8 cellular contexts compared by ENCODE assay signal in genomic region chr12:57693659-57694458, GRCh38. TPM values are rescaled to one million over a fixed set of nuclear protein-coding genes. Genes with fewer than 3 reads are reported as not detected.
DNase-seq lines count a peak whose midpoint lies in the region; ATAC-seq and TF ChIP-seq lines count a peak whose summit lies in the region.

Gene OS9 (plus strand): TSS chr12:57694132. CDS start chr12:57694162, 30 bp downstream.

- H3K36me3 ChIP-seq in DND-41 (ENCODE audit: insufficient read depth, low read length) (peaks cover 29% of the 10 kb centered on the region), esophagus squamous epithelium (peaks cover 0 to 35% (median 15%) of the 10 kb centered on the region in 3 donors)

- H3K27me3 ChIP-seq in DND-41 (ENCODE audit: insufficient read depth, low read length, poor library complexity) (no peaks in the 10 kb centered on the region), esophagus squamous epithelium (peaks cover 0 to 3% (median 0%) of the 10 kb centered on the region in 4 donors)

- peak within 1 kb of the TSS; percentile 96 for H3K4me2 ChIP-seq in DND-41 (ENCODE audit: insufficient read depth, low read length)

- H2AFZ ChIP-seq in DND-41 (ENCODE audit: low read depth, low read length) = peak within 1 kb of the TSS; percentile 99

- H3K9ac ChIP-seq in DND-41 (ENCODE audit: low read depth, low read length) = peak within 1 kb of the TSS; percentile 74

- peak; percentile 98 for ATAC-seq in DND-41 (ENCODE audit: insufficient read depth, low read depth)
- ATAC-seq in GM21723 (IDR thresholded peaks at IDR 0.05; ENCODE audit: unreplicated experiment) = peak; percentile 98
- ATAC-seq in activated T-cell treated with anti-CD3 and anti-CD28 coated beads, Interleukin-2, amount 50 U/mL, for 4 hours = peak; percentile 96 to 98

- H3K4me1 Mint-ChIP-seq in activated T-cell treated with anti-CD3 and anti-CD28 coated beads, Interleukin-2, amount 50 U/mL, for 4 hours (ENCODE audit: low read depth) = peaks cover 4% of the 10 kb centered on the region

- H3K79me2 ChIP-seq in DND-41 (ENCODE audit: insufficient read depth, low read length) = peaks cover 19% of the 10 kb centered on the region

- H3K27ac ChIP-seq in DND-41 (ENCODE audit: low read length) (peak within 1 kb of the TSS; percentile 81), esophagus squamous epithelium (peak within 1 kb of the TSS; percentile 85 to 91 (median 88))

- intact Hi-C loops in esophagus squamous epithelium (cut with DNase I) = no loop called here

- no peaks in the 10 kb centered on the region for H3K9me3 Mint-ChIP-seq in activated T-cell treated with anti-CD3 and anti-CD28 coated beads, Interleukin-2, amount 50 U/mL, for 4 hours

- H4K20me1 ChIP-seq in DND-41 (ENCODE audit: insufficient read depth, low read length) = no peaks in the 10 kb centered on the region

- DNase-seq in DND-41 (peak; percentile 99), KG1 (lab: John Stamatoyannopoulos, UW) (peak; percentile 86), esophagus squamous epithelium (lab: John Stamatoyannopoulos, UW) (peak; percentile 92), myocyte (ENCODE audit: low read depth) (peak; percentile 100)
- DNase-seq in activated T-cell treated with anti-CD3 and anti-CD28 coated beads, Interleukin-2, amount 50 U/mL, for 4 hours = peak; percentile 90
- DNase-seq in stimulated activated CD8-positive, alpha-beta memory T cell treated with anti-CD3 and anti-CD28 coated beads, Interleukin-7, amount 100 ng/mL, for 48 hours (ENCODE audit: extremely low read depth in 1 of 2, low read depth in 1 of 2) = peak; percentile 80 to 97

- 0% methylated on average over 45 of the region's 45 CpGs for WGBS in esophagus squamous epithelium, 2 donors

- peak in 3 of 4 donors; percentile 24 to 81 (median 81) for TF ChIP-seq POLR2A in esophagus squamous epithelium (IDR thresholded peaks at IDR 0.05)

- TF ChIP-seq CTCF in DND-41 (IDR thresholded peaks at IDR 0.05; ENCODE audit: borderline replicate concordance, extremely low read depth, low read length, poor library complexity, severe bottlenecking) (peak; percentile 90), esophagus squamous epithelium (IDR thresholded peaks at IDR 0.05) (peak; percentile 66 to 93 (median 88))

- H3K4me1 ChIP-seq in DND-41 (ENCODE audit: insufficient read depth, low read length) = peaks cover 25% of the 10 kb centered on the region
- peaks cover 5 to 21% (median 11%) of the 10 kb centered on the region in 3 donors for H3K4me1 ChIP-seq in esophagus squamous epithelium

- H3K9me3 ChIP-seq in DND-41 (ENCODE audit: insufficient read depth, low read length, severe bottlenecking) = no peaks in the 10 kb centered on the region
- H3K9me3 ChIP-seq in esophagus squamous epithelium = no peaks in the 10 kb centered on the region

- no peak within 1 kb of the TSS for H3K4me3 Mint-ChIP-seq in activated T-cell treated with anti-CD3 and anti-CD28 coated beads, Interleukin-2, amount 50 U/mL, for 4 hours

- peaks cover 26% of the 10 kb centered on the region for H3K36me3 Mint-ChIP-seq in activated T-cell treated with anti-CD3 and anti-CD28 coated beads, Interleukin-2, amount 50 U/mL, for 4 hours (ENCODE audit: insufficient read depth)

- H3K4me3 ChIP-seq in DND-41 (ENCODE audit: low read depth in 1 of 2, low read length in 2 of 2) (peak within 1 kb of the TSS; percentile 76 to 89; a peak in 3 of 4 replicates), esophagus squamous epithelium (peak within 1 kb of the TSS; percentile 77 to 96 (median 84))

- H3K27me3 Mint-ChIP-seq in activated T-cell treated with anti-CD3 and anti-CD28 coated beads, Interleukin-2, amount 50 U/mL, for 4 hours (ENCODE audit: low read depth) = peaks cover 13% of the 10 kb centered on the region

TF ChIP-seq in PFSK-1, 5 proteins besides CTCF, POLR2A, EP300 and RAD21:
- TF ChIP-seq REST (IDR thresholded peaks at IDR 0.05; ENCODE audit: insufficient read depth in 1 of 2, low read depth in 2 of 2, low read length in 2 of 2) (peak; percentile 57 to 77), TAF1 (IDR thresholded peaks at IDR 0.05; ENCODE audit: borderline replicate concordance, insufficient read depth, low read length) (peak; percentile 88; the same call in 1 of the 2 replicates), SIN3A (IDR thresholded peaks at IDR 0.05; ENCODE audit: borderline replicate concordance, insufficient read depth, low read length) (peak; percentile 66; the same call in 1 of the 2 replicates), POLR2AphosphoS5 (IDR thresholded peaks at IDR 0.05; ENCODE audit: low read depth, low read length) (peak; percentile 84), FOXP2 (optimal IDR thresholded peaks at IDR 0.05; ENCODE audit: borderline replicate concordance, extremely low read depth, extremely low read length, insufficient read depth) (no peak)

RNA-seq across cellular contexts. Expression of gene OS9, which starts in this region (rescaled TPM):
- polyA plus RNA-seq in PFSK-1 (2012; ENCODE audit: insufficient read length, low read depth) = 162 TPM
- 100 to 1,000 TPM in 2 of 3 donors, 10 to 100 TPM in 1; 86.4 to 108 (median 101) TPM for total RNA-seq in activated T-cell treated with anti-CD3 and anti-CD28 coated beads, Interleukin-2, amount 50 U/mL, for 4 hours
- total RNA-seq in esophagus squamous epithelium (100 to 1,000 TPM; 151 to 231 (median 168) TPM), myocyte (288 and 306 TPM in 2 replicates)
- 229 TPM for polyA plus RNA-seq in myocyte (2012)

Comparison
In these comparisons a context has a peak if more than half of its experiments do, and no peak if none do; other contexts are left out.
1. Peak in every context shown above with its lines: DNase-seq, ATAC-seq, H3K4me3 ChIP-seq and H3K27ac ChIP-seq.